In genomic region chr9:85639675-85640186, GRCh38 we compare ENCODE assay signal across 27 cellular contexts.
DNase-seq lines count a peak whose midpoint lies in the region; ATAC-seq lines count a peak whose summit lies in the region.
"Had no signal": no experiment of that assay in that cellular context is flagged by ENCODE, and none has a peak within 500 bp of the region (broad histone marks: within the 10 kb centered on the region; RNA-seq: fewer than 3 reads in every experiment).

No MANE protein-coding gene starts in this region.

- DNase-seq in COR-L47 (lab: John Stamatoyannopoulos, UW) (peak; percentile 74), NCI-H1417 treated with DMSO at 0.1 percent for 48 hours (lab: John Stamatoyannopoulos, UW) (peak; percentile 96), NCI-H774 (lab: John Stamatoyannopoulos, UW) (peak; percentile 34), globus pallidus (ENCODE audit: low spot score) (peak; percentile 44), CD1c-positive myeloid dendritic cell (ENCODE audit: extremely low spot score) (no peak), NAMALWA (ENCODE audit: low spot score) (no peak), mucosa of gallbladder (ENCODE audit: low spot score) (no peak), Right ventricle myocardium inferior (ENCODE audit: missing footprints) (no peak)
- DNase-seq: ACHN; activated B cell treated with CpG ODN at 0.5 μM for 24 hours; activated CD4-positive, alpha-beta T cell treated with anti-CD3 and anti-CD28 coated beads, Interleukin-2, amount 10 ng/mL, durations not matched to agents 7 days and 5 days; activated effector memory CD4-positive, alpha-beta T cell treated with Interleukin-2 at 50 U/mL for 16 hours; anterior cingulate cortex; BE2C; CD8-positive, alpha-beta memory T cell; effector CD8-positive, alpha-beta T cell; H9; left ventricle myocardium inferior; naive B cell; NCI-H187 treated with DMSO at 0.1 percent for 48 hours; NCI-H345; NCI-H82; nucleus accumbens; RPMI8226; transverse colon had no signal

- intact Hi-C loops in Right ventricle myocardium inferior (cut with DNase I) = no loop called here

- no peak for ATAC-seq in Right ventricle myocardium inferior
- ATAC-seq: activated naive CD4-positive, alpha-beta T cell treated with anti-CD3 and anti-CD28 coated beads, Interleukin-2, amount 50 U/mL, for 72 hours; sciatic nerve had no signal

Comparison
In these comparisons a context has a peak if more than half of its experiments do, and no peak if none do; other contexts are left out.
1. DNase-seq: peak in COR-L47 (single experiment), NCI-H1417 treated with DMSO at 0.1 percent for 48 hours (single experiment), NCI-H774 (single experiment) and globus pallidus (single experiment); none in CD1c-positive myeloid dendritic cell (single experiment), NAMALWA (single experiment), mucosa of gallbladder (single experiment) and Right ventricle myocardium inferior (single experiment).